Comparison of ENCODE assay signal across 1 cellular context in the genomic region with DNA sequence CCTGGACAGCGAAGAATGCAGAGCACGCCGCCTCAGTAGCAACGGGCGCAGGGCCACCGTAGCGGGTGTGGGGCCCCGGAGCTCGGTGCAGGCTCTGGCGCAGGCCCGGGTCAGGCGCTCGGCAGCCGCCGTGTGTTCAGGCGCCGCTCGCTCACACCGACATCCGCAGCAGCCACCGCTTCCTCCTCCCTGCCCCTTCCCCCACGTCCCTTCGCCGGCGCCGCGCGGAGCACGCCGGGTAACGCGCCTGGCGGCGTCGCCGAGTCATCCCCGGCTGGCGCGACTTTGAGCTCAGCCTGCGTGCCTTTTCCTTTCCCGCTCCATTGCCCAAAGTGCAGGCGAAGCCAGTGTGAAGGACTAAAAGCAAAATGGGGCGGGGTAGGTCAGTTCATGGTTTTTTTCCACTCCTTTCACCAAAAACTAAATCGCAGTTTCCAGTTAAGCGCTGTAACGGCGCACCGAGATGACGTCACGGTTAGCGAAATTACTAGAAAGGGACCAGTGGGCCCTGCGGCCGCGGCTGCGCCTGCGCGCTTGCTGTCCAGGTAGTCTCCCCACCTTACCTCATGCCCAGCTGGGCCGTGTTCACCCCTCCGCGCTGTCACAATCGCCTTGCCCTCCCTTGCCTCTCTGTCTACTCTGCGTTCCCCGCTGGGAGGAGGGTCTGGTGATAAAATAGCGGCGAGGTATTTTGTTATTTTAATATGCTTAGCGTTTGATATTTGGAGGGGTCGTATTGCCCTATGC.
A peak's percentile ranks its signal among the peaks of the same experiment; 100 is the strongest.
TF ChIP-seq lines count a peak whose summit lies in the region.

Gene UBQLN1, minus strand, starts transcription at position 191 of the 747 bp plus-strand sequence. CDS start 279 bp downstream, outside the sequence.

TF ChIP-seq in K562, 482 proteins besides CTCF, POLR2A, EP300 and RAD21 (continued from another document and continues in another):
- TF ChIP-seq JUND (IDR thresholded peaks at IDR 0.05; ENCODE audit: borderline replicate concordance, low read depth, low read length) (peak; percentile 80), JUND (tag; IDR thresholded peaks at IDR 0.05; ENCODE audit: borderline replicate concordance, low read depth, low read length) (no peak; the same call in 1 of the 3 replicates), XRCC5 (IDR thresholded peaks at IDR 0.05; ENCODE audit: low read depth, low read length) (no peak), BCOR (IDR thresholded peaks at IDR 0.05) (no peak), SAFB2 (IDR thresholded peaks at IDR 0.05; ENCODE audit: borderline replicate concordance, low read depth, low read length, severe bottlenecking) (no peak), EWSR1 (IDR thresholded peaks at IDR 0.05; ENCODE audit: borderline replicate concordance, low read depth, partially characterized antibody) (no peak), GATAD2B (IDR thresholded peaks at IDR 0.05; ENCODE audit: borderline replicate concordance) (no peak), SNRNP70 (optimal IDR thresholded peaks at IDR 0.05; ENCODE audit: low read depth, low read length) (no peak), SUPT5H (IDR thresholded peaks at IDR 0.05) (peak; percentile 84), ELF2 (CRISPR knock-in tag; IDR thresholded peaks at IDR 0.05) (no peak), STAT5B (CRISPR knock-in tag; IDR thresholded peaks at IDR 0.05) (no peak), MXI1 (IDR thresholded peaks at IDR 0.05; ENCODE audit: low read depth, low read length) (no peak), POLR2B (IDR thresholded peaks at IDR 0.05; ENCODE audit: low read depth, partially characterized antibody) (peak; percentile 76), ZNF589 (CRISPR knock-in tag; IDR thresholded peaks at IDR 0.05; ENCODE audit: low read depth) (peak; percentile 37; the same call in 1 of the 2 replicates), ZSCAN32 (CRISPR knock-in tag; IDR thresholded peaks at IDR 0.05) (no peak), PYGO2 (tag; IDR thresholded peaks at IDR 0.05) (no peak), NFYB (IDR thresholded peaks at IDR 0.05; ENCODE audit: extremely low read depth, insufficient read length) (no peak), ERF (CRISPR knock-in tag; IDR thresholded peaks at IDR 0.05) (no peak), ETS1 (conservative IDR thresholded peaks at IDR 0.05; ENCODE audit: control insufficient read depth, low read depth, low read length) (peak; percentile 66; the same call in 1 of the 2 replicates), POLR2AphosphoS2 (IDR thresholded peaks at IDR 0.05; ENCODE audit: low read length) (no peak), SIN3B (IDR thresholded peaks at IDR 0.05; ENCODE audit: low read depth) (peak; percentile 95), RBM34 (IDR thresholded peaks at IDR 0.05; ENCODE audit: borderline replicate concordance, insufficient read depth, low read length) (no peak), NUFIP1 (IDR thresholded peaks at IDR 0.05; ENCODE audit: partially characterized antibody) (no peak), KDM2B (CRISPR knock-in tag; IDR thresholded peaks at IDR 0.05) (no peak), ZC3H4 (CRISPR knock-in tag; IDR thresholded peaks at IDR 0.05; ENCODE audit: borderline replicate concordance) (no peak), NFE2 (IDR thresholded peaks at IDR 0.05; ENCODE audit: low read depth) (peak; percentile 86), ZNF174 (CRISPR knock-in tag; IDR thresholded peaks at IDR 0.05) (no peak), BCL6 (CRISPR knock-in tag; IDR thresholded peaks at IDR 0.05) (no peak), PTBP1 (IDR thresholded peaks at IDR 0.05; ENCODE audit: low read depth, low read length) (no peak), TCF7L2 (IDR thresholded peaks at IDR 0.05; ENCODE audit: low read depth, low read length) (0 out of 2 replicates have a peak, but pooled peaks have one; percentile 6), ZBTB1 (CRISPR knock-in tag; IDR thresholded peaks at IDR 0.05; ENCODE audit: borderline replicate concordance, low read depth) (peak; percentile 80; the same call in 1 of the 2 replicates), RB1 (IDR thresholded peaks at IDR 0.05; ENCODE audit: low read depth) (peak; percentile 57; the same call in 1 of the 2 replicates), PHB2 (IDR thresholded peaks at IDR 0.05; ENCODE audit: low read depth) (no peak), C11orf30 (IDR thresholded peaks at IDR 0.05; ENCODE audit: low read depth) (peak; percentile 99), CBFA2T2 (conservative IDR thresholded peaks at IDR 0.05) (no peak), ZNF354B (CRISPR knock-in tag; IDR thresholded peaks at IDR 0.05) (no peak), KDM1A (IDR thresholded peaks at IDR 0.05) (no peak), MCM5 (IDR thresholded peaks at IDR 0.05; ENCODE audit: low read depth) (no peak), TFAP4 (CRISPR knock-in tag; IDR thresholded peaks at IDR 0.05; ENCODE audit: borderline replicate concordance) (peak; percentile 96), ZZZ3 (IDR thresholded peaks at IDR 0.05) (no peak), ZNF668 (CRISPR knock-in tag; IDR thresholded peaks at IDR 0.05) (no peak), MLLT1 (IDR thresholded peaks at IDR 0.05) (no peak; a peak in 1 of 4 replicates), BRF1 (IDR thresholded peaks at IDR 0.05; ENCODE audit: borderline replicate concordance, extremely low read depth, insufficient read length) (no peak), ZNF184 (CRISPR knock-in tag; IDR thresholded peaks at IDR 0.05) (no peak), NFIC (IDR thresholded peaks at IDR 0.05) (0 out of 2 replicates have a peak, but pooled peaks have one; percentile 29), ZNF232 (CRISPR knock-in tag; IDR thresholded peaks at IDR 0.05) (no peak), NCOR1 (IDR thresholded peaks at IDR 0.05) (peak; percentile 53), ZNF76 (CRISPR knock-in tag; IDR thresholded peaks at IDR 0.05; ENCODE audit: borderline replicate concordance) (peak; percentile 85; the same call in 1 of the 2 replicates), PCBP1 (IDR thresholded peaks at IDR 0.05; ENCODE audit: low read depth, low read length, poor library complexity, severe bottlenecking) (peak; percentile 71), LEF1 (IDR thresholded peaks at IDR 0.05) (no peak), MCM2 (IDR thresholded peaks at IDR 0.05; ENCODE audit: low read depth) (no peak), CCNT2 (IDR thresholded peaks at IDR 0.05; ENCODE audit: borderline replicate concordance, extremely low read depth, insufficient read length, low read depth, low read length) (peak; percentile 63), ELF4 (CRISPR knock-in tag; IDR thresholded peaks at IDR 0.05) (no peak), PHB (CRISPR knock-in tag; IDR thresholded peaks at IDR 0.05) (no peak), ZNF445 (CRISPR knock-in tag; IDR thresholded peaks at IDR 0.05; ENCODE audit: low read depth) (no peak), ZNF644 (tag; IDR thresholded peaks at IDR 0.05; ENCODE audit: low read depth) (no peak; the same call in 1 of the 2 replicates), NFXL1 (CRISPR knock-in tag; IDR thresholded peaks at IDR 0.05) (no peak), ZKSCAN8 (CRISPR knock-in tag; IDR thresholded peaks at IDR 0.05) (no peak), CBX8 (IDR thresholded peaks at IDR 0.05; ENCODE audit: borderline replicate concordance, extremely low read depth, low read depth, low read length, poor library complexity, severe bottlenecking) (no peak)
- TF ChIP-seq, protein P1, sequence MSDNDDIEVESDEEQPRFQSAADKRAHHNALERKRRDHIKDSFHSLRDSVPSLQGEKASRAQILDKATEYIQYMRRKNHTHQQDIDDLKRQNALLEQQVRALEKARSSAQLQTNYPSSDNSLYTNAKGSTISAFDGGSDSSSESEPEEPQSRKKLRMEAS (CRISPR knock-in tag; IDR thresholded peaks at IDR 0.05): peak; percentile 73
- TF ChIP-seq, protein P2, sequence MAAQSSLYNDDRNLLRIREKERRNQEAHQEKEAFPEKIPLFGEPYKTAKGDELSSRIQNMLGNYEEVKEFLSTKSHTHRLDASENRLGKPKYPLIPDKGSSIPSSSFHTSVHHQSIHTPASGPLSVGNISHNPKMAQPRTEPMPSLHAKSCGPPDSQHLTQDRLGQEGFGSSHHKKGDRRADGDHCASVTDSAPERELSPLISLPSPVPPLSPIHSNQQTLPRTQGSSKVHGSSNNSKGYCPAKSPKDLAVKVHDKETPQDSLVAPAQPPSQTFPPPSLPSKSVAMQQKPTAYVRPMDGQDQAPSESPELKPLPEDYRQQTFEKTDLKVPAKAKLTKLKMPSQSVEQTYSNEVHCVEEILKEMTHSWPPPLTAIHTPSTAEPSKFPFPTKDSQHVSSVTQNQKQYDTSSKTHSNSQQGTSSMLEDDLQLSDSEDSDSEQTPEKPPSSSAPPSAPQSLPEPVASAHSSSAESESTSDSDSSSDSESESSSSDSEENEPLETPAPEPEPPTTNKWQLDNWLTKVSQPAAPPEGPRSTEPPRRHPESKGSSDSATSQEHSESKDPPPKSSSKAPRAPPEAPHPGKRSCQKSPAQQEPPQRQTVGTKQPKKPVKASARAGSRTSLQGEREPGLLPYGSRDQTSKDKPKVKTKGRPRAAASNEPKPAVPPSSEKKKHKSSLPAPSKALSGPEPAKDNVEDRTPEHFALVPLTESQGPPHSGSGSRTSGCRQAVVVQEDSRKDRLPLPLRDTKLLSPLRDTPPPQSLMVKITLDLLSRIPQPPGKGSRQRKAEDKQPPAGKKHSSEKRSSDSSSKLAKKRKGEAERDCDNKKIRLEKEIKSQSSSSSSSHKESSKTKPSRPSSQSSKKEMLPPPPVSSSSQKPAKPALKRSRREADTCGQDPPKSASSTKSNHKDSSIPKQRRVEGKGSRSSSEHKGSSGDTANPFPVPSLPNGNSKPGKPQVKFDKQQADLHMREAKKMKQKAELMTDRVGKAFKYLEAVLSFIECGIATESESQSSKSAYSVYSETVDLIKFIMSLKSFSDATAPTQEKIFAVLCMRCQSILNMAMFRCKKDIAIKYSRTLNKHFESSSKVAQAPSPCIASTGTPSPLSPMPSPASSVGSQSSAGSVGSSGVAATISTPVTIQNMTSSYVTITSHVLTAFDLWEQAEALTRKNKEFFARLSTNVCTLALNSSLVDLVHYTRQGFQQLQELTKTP (IDR thresholded peaks at IDR 0.05; ENCODE audit: low read depth in 1 of 2, partially characterized antibody in 2 of 2): peak; percentile 17 to 90
- TF ChIP-seq, protein P3, sequence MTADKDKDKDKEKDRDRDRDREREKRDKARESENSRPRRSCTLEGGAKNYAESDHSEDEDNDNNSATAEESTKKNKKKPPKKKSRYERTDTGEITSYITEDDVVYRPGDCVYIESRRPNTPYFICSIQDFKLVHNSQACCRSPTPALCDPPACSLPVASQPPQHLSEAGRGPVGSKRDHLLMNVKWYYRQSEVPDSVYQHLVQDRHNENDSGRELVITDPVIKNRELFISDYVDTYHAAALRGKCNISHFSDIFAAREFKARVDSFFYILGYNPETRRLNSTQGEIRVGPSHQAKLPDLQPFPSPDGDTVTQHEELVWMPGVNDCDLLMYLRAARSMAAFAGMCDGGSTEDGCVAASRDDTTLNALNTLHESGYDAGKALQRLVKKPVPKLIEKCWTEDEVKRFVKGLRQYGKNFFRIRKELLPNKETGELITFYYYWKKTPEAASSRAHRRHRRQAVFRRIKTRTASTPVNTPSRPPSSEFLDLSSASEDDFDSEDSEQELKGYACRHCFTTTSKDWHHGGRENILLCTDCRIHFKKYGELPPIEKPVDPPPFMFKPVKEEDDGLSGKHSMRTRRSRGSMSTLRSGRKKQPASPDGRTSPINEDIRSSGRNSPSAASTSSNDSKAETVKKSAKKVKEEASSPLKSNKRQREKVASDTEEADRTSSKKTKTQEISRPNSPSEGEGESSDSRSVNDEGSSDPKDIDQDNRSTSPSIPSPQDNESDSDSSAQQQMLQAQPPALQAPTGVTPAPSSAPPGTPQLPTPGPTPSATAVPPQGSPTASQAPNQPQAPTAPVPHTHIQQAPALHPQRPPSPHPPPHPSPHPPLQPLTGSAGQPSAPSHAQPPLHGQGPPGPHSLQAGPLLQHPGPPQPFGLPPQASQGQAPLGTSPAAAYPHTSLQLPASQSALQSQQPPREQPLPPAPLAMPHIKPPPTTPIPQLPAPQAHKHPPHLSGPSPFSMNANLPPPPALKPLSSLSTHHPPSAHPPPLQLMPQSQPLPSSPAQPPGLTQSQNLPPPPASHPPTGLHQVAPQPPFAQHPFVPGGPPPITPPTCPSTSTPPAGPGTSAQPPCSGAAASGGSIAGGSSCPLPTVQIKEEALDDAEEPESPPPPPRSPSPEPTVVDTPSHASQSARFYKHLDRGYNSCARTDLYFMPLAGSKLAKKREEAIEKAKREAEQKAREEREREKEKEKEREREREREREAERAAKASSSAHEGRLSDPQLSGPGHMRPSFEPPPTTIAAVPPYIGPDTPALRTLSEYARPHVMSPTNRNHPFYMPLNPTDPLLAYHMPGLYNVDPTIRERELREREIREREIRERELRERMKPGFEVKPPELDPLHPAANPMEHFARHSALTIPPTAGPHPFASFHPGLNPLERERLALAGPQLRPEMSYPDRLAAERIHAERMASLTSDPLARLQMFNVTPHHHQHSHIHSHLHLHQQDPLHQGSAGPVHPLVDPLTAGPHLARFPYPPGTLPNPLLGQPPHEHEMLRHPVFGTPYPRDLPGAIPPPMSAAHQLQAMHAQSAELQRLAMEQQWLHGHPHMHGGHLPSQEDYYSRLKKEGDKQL (CRISPR knock-in tag; IDR thresholded peaks at IDR 0.05; ENCODE audit: borderline replicate concordance): no peak
